ENCODE assay signal across 20 cellular contexts in the genomic region with DNA sequence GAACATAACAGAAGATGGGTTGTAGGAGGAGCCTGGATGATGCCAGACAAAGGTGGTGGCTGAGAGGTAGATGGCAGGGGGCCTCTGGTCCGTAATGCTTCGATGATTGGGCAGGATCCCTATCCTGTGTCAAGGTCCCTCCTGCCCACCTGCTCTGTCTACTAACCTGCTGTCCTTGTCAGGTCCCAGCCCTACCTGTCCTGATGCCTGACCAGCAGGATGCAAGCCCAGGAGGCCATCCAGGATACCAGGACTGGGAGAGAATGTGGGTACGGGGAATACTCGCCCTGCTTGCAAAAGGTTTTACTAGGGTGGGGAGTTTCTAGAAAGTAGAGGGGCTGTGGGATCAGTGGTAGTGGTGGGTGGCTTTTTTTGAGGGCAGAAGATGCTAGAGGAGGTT. TPM values are rescaled to one million over a fixed set of nuclear protein-coding genes. Genes with fewer than 3 reads are reported as not detected.
DNase-seq lines count a peak whose midpoint lies in the region; ATAC-seq and TF ChIP-seq lines count a peak whose summit lies in the region.
"Had no signal": no experiment of that assay in that cellular context is flagged by ENCODE, and none has a peak within 500 bp of the region (broad histone marks: within the 10 kb centered on the region; RNA-seq: fewer than 3 reads in every experiment).

No MANE protein-coding gene starts in this region.

- H3K4me2 ChIP-seq in osteoblast (ENCODE audit: insufficient read depth, low read length) = no peak overlapping the region

- H3K4me3 ChIP-seq in osteoblast (ENCODE audit: insufficient read depth, low read length) = no peak overlapping the region
- no peak overlapping the region for H3K4me3 ChIP-seq in SJCRH30

- no peaks in the 10 kb centered on the region for H3K9me3 Mint-ChIP-seq in activated T-helper 17 cell treated with anti-CD3 and anti-CD28 coated beads, Interleukin-2, amount 50 U/mL, for 72 hours
- H3K9me3 Mint-ChIP-seq: activated T-helper 2 cell treated with anti-CD3 and anti-CD28 coated beads, Interferon-gamma antibody, Interleukin-2, Interleukin-4, amounts not matched to agents 10 μg/mL and 5 μg/mL and 100 μg/mL, durations not matched to agents 14 hours and 24 hours and 36 hours; dendritic cell treated with granulocyte-macrophage colony-stimulating factor and Interleukin-4, amounts not matched to agents 40 ng/mL and 50 ng/mL, for 4 days; HFFc6; naive thymus-derived CD8-positive, alpha-beta T cell; T-helper 2 cell treated with Interferon-gamma antibody and Interleukin-4, amounts not matched to agents 5 μg/mL and 100 μg/mL, for 36 hours had no signal

- peaks cover 65% of the 10 kb centered on the region for H3K36me3 Mint-ChIP-seq in activated T-helper 17 cell treated with anti-CD3 and anti-CD28 coated beads, Interleukin-2, amount 50 U/mL, for 72 hours (ENCODE audit: low read depth)

- H4K20me1 ChIP-seq in osteoblast (ENCODE audit: insufficient read depth, low read length) = no peaks in the 10 kb centered on the region

- H3K4me1 ChIP-seq in osteoblast (ENCODE audit: insufficient read depth, low read length) = peaks cover 6% of the 10 kb centered on the region
- H3K4me1 ChIP-seq in SJCRH30 = no peaks in the 10 kb centered on the region
- H3K4me1 ChIP-seq: BE2C had no signal

- H3K9me3 ChIP-seq in osteoblast (ENCODE audit: low read depth, low read length) = no peaks in the 10 kb centered on the region
- H3K9me3 ChIP-seq in SJCRH30 (replicated peaks) = no peaks in the 10 kb centered on the region
- H3K9me3 ChIP-seq: BE2C had no signal

- H3K27ac Mint-ChIP-seq in activated T-helper 17 cell treated with anti-CD3 and anti-CD28 coated beads, Interleukin-2, amount 50 U/mL, for 72 hours = peak overlapping the region; percentile 40
- H3K27ac Mint-ChIP-seq: activated T-helper 2 cell treated with anti-CD3 and anti-CD28 coated beads, Interferon-gamma antibody, Interleukin-2, Interleukin-4, amounts not matched to agents 10 μg/mL and 5 μg/mL and 100 μg/mL, durations not matched to agents 14 hours and 24 hours and 36 hours; dendritic cell treated with granulocyte-macrophage colony-stimulating factor and Interleukin-4, amounts not matched to agents 40 ng/mL and 50 ng/mL, for 4 days; HFFc6 had no signal

- H3K27me3 ChIP-seq in osteoblast (ENCODE audit: insufficient read depth, low read length) (no peaks in the 10 kb centered on the region), SJCRH30 (no peaks in the 10 kb centered on the region)
- H3K27me3 ChIP-seq: BE2C had no signal

- no peak overlapping the region for H3K4me3 Mint-ChIP-seq in activated T-helper 17 cell treated with anti-CD3 and anti-CD28 coated beads, Interleukin-2, amount 50 U/mL, for 72 hours
- H3K4me3 Mint-ChIP-seq: dendritic cell treated with granulocyte-macrophage colony-stimulating factor and Interleukin-4, amounts not matched to agents 40 ng/mL and 50 ng/mL, for 4 days; HFFc6; naive thymus-derived CD8-positive, alpha-beta T cell; T-helper 2 cell treated with Interferon-gamma antibody and Interleukin-4, amounts not matched to agents 5 μg/mL and 100 μg/mL, for 36 hours had no signal

- H3K4me1 Mint-ChIP-seq in activated T-helper 17 cell treated with anti-CD3 and anti-CD28 coated beads, Interleukin-2, amount 50 U/mL, for 72 hours = peaks cover 30% of the 10 kb centered on the region

- no peak overlapping the region for H2AFZ ChIP-seq in osteoblast (ENCODE audit: low read length)

- no peaks in the 10 kb centered on the region for H3K27me3 Mint-ChIP-seq in activated T-helper 17 cell treated with anti-CD3 and anti-CD28 coated beads, Interleukin-2, amount 50 U/mL, for 72 hours

- peaks cover 10% of the 10 kb centered on the region for H3K79me2 ChIP-seq in osteoblast (ENCODE audit: insufficient read depth, low read length)

- no peak overlapping the region for H3K27ac ChIP-seq in osteoblast (ENCODE audit: low read depth, low read length)
- H3K27ac ChIP-seq in SJCRH30 = no peak overlapping the region

- TF ChIP-seq CTCF in osteoblast (IDR thresholded peaks at IDR 0.05; ENCODE audit: extremely low read depth, low read depth, low read length) = no peak

- peak; percentile 1 for DNase-seq in stimulated activated CD4-positive, alpha-beta T cell treated with anti-CD3 and anti-CD28 coated beads, Interleukin-4, amount 100 ng/mL, for 1 hour
- no peak for DNase-seq in stimulated activated CD4-positive, alpha-beta T cell treated with anti-CD3 and anti-CD28 coated beads, Interleukin-1b, Interleukin-23, amount 100 ng/mL, for 48 hours
- DNase-seq in osteoblast (ENCODE audit: insufficient read length, low spot score, missing footprints) (peak; percentile 68), HT-29 (ENCODE audit: low spot score) (no peak), SJCRH30 (no peak)
- DNase-seq: BE2C; HFFc6; IMR-90; MV-4-11; NCI-H2029; NCI-H510A treated with DMSO at 0.1 percent for 48 hours; retina; SIG-M5; stimulated activated CD4-positive, alpha-beta T cell treated with anti-CD3 and anti-CD28 coated beads, Interleukin-15, amount 100 ng/mL, for 24 hours had no signal

- H3K36me3 ChIP-seq in osteoblast (ENCODE audit: insufficient read depth, low read length) = peaks cover 20% of the 10 kb centered on the region
- H3K36me3 ChIP-seq in SJCRH30 = no peaks in the 10 kb centered on the region

- no peak for ATAC-seq in activated T-helper 17 cell treated with anti-CD3 and anti-CD28 coated beads, Interleukin-2, amount 50 U/mL, for 72 hours (replicated peaks)
- ATAC-seq in HG02840 (IDR thresholded peaks at IDR 0.05; ENCODE audit: low FRiP score, unreplicated experiment) = no peak
- ATAC-seq: naive thymus-derived CD8-positive, alpha-beta T cell had no signal

RNA-seq across cellular contexts. Expression of a gene that starts 4.4 kb away (rescaled TPM):
- total RNA-seq in activated T-helper 17 cell treated with anti-CD3 and anti-CD28 coated beads, Interleukin-2, amount 50 U/mL, for 72 hours = 10 to 100 TPM; 26.6 to 57.9 TPM
- total RNA-seq in osteoblast = 22.7 and 23.9 TPM in 2 replicates
- 92.5 and 94.8 TPM in 2 replicates for total RNA-seq in HT-29 (2014; rRNA removed; shearing (Covaris generic))
- total RNA-seq in SJCRH30 (2014; rRNA removed; shearing (Covaris generic)) = 6.0 and 6.5 TPM in 2 replicates

RNA-seq across cellular contexts. Expression of a gene that starts 10.3 kb away (rescaled TPM):
- total RNA-seq in activated T-helper 17 cell treated with anti-CD3 and anti-CD28 coated beads, Interleukin-2, amount 50 U/mL, for 72 hours = 100 to 1,000 TPM; 102 to 141 TPM
- total RNA-seq in osteoblast = 54.6 and 56.6 TPM in 2 replicates
- 201 and 242 TPM in 2 replicates for total RNA-seq in HT-29 (2014; rRNA removed; shearing (Covaris generic))
- total RNA-seq in SJCRH30 (2014; rRNA removed; shearing (Covaris generic)) = 62.8 and 72.0 TPM in 2 replicates

RNA-seq across cellular contexts. Expression of a gene that starts 13.8 kb away (rescaled TPM):
- total RNA-seq in activated T-helper 17 cell treated with anti-CD3 and anti-CD28 coated beads, Interleukin-2, amount 50 U/mL, for 72 hours = 10 to 100 TPM; 79.0 to 95.8 TPM
- total RNA-seq in osteoblast = 98.1 and 106 TPM in 2 replicates
- 236 and 268 TPM in 2 replicates for total RNA-seq in HT-29 (2014; rRNA removed; shearing (Covaris generic))
- total RNA-seq in SJCRH30 (2014; rRNA removed; shearing (Covaris generic)) = 40.1 and 44.9 TPM in 2 replicates

RNA-seq across cellular contexts. Expression of a gene that starts 24.9 kb away (rescaled TPM):
- total RNA-seq in activated T-helper 17 cell treated with anti-CD3 and anti-CD28 coated beads, Interleukin-2, amount 50 U/mL, for 72 hours = 100 to 1,000 TPM; 336 to 455 TPM
- total RNA-seq in osteoblast = 224 and 248 TPM in 2 replicates
- total RNA-seq in HT-29 (2014; rRNA removed; shearing (Covaris generic)) = 1,771 and 1,829 TPM in 2 replicates
- total RNA-seq in SJCRH30 (2014; rRNA removed; shearing (Covaris generic)) = 586 and 615 TPM in 2 replicates

RNA-seq across cellular contexts. Expression of a gene that starts 49.1 kb away (rescaled TPM):
- 10 to 100 TPM; 11.0 to 14.3 TPM for total RNA-seq in activated T-helper 17 cell treated with anti-CD3 and anti-CD28 coated beads, Interleukin-2, amount 50 U/mL, for 72 hours
- 6.9 and 8.5 TPM in 2 replicates for total RNA-seq in osteoblast
- 25.6 and 27.4 TPM in 2 replicates for total RNA-seq in HT-29 (2014; rRNA removed; shearing (Covaris generic))
- total RNA-seq in SJCRH30 (2014; rRNA removed; shearing (Covaris generic)) = 5.1 and 5.5 TPM in 2 replicates

Comparison
In these comparisons a context has a peak if more than half of its experiments do, and no peak if none do; other contexts are left out.
1. DNase-seq: peak in stimulated activated CD4-positive, alpha-beta T cell treated with anti-CD3 and anti-CD28 coated beads, Interleukin-4, amount 100 ng/mL, for 1 hour (single experiment) and osteoblast (single experiment); none in stimulated activated CD4-positive, alpha-beta T cell treated with anti-CD3 and anti-CD28 coated beads, Interleukin-1b, Interleukin-23, amount 100 ng/mL, for 48 hours (single experiment), HT-29 (single experiment) and SJCRH30 (0 of 2).